ENCODE assay signal across 10 cellular contexts in the genomic region with DNA sequence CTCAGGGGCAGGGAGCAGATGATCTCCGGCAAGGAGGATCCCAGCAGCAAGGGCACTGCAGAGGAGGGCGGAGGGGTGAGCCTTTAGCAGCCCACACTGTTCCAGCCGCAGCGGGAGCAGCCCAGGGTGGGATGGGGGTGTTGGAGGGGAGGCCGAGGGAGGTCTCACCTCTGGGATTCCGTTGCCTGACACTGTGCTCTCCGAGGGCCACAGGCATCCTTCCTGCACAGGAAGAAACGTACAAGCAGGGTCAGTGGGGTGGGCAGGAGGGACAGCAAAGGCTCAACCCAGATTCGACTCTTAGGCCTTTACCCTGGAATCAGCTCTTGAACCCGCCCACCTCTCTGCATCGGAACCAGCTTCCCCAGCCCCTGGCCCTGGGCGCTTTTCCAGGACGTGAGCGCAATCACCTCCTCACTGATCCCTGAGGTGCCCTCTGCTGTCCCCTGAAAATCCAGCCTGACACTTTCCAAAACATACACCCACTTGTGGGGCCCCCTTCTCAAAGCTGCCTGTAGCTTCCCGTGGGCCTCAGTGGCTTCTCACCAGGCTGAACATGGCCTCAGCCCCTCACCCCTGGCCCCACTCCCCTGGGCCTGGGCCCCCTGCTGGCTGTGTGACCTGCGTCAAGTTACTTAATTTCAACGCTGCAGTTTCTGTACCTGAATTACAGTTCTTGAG. TPM values are rescaled to one million over a fixed set of nuclear protein-coding genes. Genes with fewer than 3 reads are reported as not detected.
A peak's percentile ranks its signal among the peaks of the same experiment; 100 is the strongest.
DNase-seq lines count a peak whose midpoint lies in the region; TF ChIP-seq lines count a peak whose summit lies in the region.
"Had no signal": no experiment of that assay in that cellular context is flagged by ENCODE, and none has a peak within 500 bp of the region (broad histone marks: within the 10 kb centered on the region; RNA-seq: fewer than 3 reads in every experiment).

No MANE protein-coding gene starts in this region.

- peak; percentile 24 for DNase-seq in GM10248 (ENCODE audit: extremely low spot score)
- no peak for DNase-seq in MM.1S
- peak; percentile 66 for DNase-seq in coronary artery (ENCODE audit: low spot score)
- no peak for DNase-seq in neuronal stem cell (ENCODE audit: low spot score)
- DNase-seq in GM19238 (ENCODE audit: insufficient read length, low spot score), result no peak
- no peak for DNase-seq in NCI-H1092 treated with DMSO at 0.1 percent for 48 hours (lab: John Stamatoyannopoulos, UW)
- DNase-seq in central memory CD4-positive, alpha-beta T cell, result no peak
- DNase-seq in NOMO-1 (lab: John Stamatoyannopoulos, UW; ENCODE audit: unreplicated experiment in 2 of 2), result no peak
- DNase-seq: HFFc6, NCI-H2107 had no signal

- H2AFZ ChIP-seq in MM.1S (ENCODE audit: low read length) (no peak overlapping the region), neuronal stem cell (ENCODE audit: low read length) (no peak overlapping the region)

- peak overlapping the region; percentile 13 for H3K23ac ChIP-seq in neuronal stem cell (ENCODE audit: low read depth, low read length, poor library complexity)

- H4K91ac ChIP-seq in neuronal stem cell (ENCODE audit: low read depth, low read length, poor library complexity), result no peak overlapping the region

- H4K20me1 ChIP-seq in MM.1S (ENCODE audit: insufficient read depth, low read length), result no peaks in the 10 kb centered on the region

- H2BK5ac ChIP-seq in neuronal stem cell (ENCODE audit: low read length), result no peak overlapping the region

- H3K9ac ChIP-seq in MM.1S (ENCODE audit: low read length) (no peak overlapping the region), neuronal stem cell (ENCODE audit: low read depth, low read length, poor library complexity) (peak overlapping the region; percentile 65)

- no peak overlapping the region for H3K4ac ChIP-seq in neuronal stem cell (ENCODE audit: low read length)

- H2AK5ac ChIP-seq in neuronal stem cell (ENCODE audit: low read depth, low read length), result no peak overlapping the region

- H3K4me2 ChIP-seq in MM.1S (ENCODE audit: low read depth, low read length), result no peak overlapping the region
- H3K4me2 ChIP-seq in neuronal stem cell (ENCODE audit: insufficient read depth, low read length, poor library complexity, severe bottlenecking), result no peak overlapping the region

- H3K79me1 ChIP-seq in neuronal stem cell (ENCODE audit: low read depth, low read length), result no peaks in the 10 kb centered on the region

- H3K27me3 ChIP-seq in MM.1S (replicated peaks; ENCODE audit: insufficient read depth, low read length) (peaks cover 22% of the 10 kb centered on the region; the same call in 1 of the 2 replicates), neuronal stem cell (ENCODE audit: control insufficient read depth in 3 of 3, insufficient read depth in 3 of 3, low read depth in 1 of 3, low read length in 3 of 3) (no peaks in the 10 kb centered on the region)

- no peaks in the 10 kb centered on the region for H3F3A ChIP-seq in MM.1S (ENCODE audit: insufficient read depth, low read length)

- CTCF ChIA-PET in GM10248 (lab: Yijun Ruan, JAX), result interaction anchor here (1.2 to 6.1 kb wide), 13 partner anchors 8 to 557 kb away, joined by 3 to 47 read pairs (median 5); no protein-coding TSS in a partner anchor

- no peak overlapping the region for H2BK12ac ChIP-seq in neuronal stem cell (ENCODE audit: low read length)

- H3K4me1 ChIP-seq in MM.1S (ENCODE audit: low read length) (no peaks in the 10 kb centered on the region), neuronal stem cell (ENCODE audit: control insufficient read depth in 2 of 2, insufficient read depth in 1 of 2, low read depth in 1 of 2, low read length in 2 of 2) (peaks cover 0 to 1% of the 10 kb centered on the region in 2 donors)

- no peak overlapping the region for H2BK15ac ChIP-seq in neuronal stem cell (ENCODE audit: low read length)

- H3K4me3 ChIP-seq in MM.1S (ENCODE audit: low read length), result no peak overlapping the region
- H3K4me3 ChIP-seq in coronary artery, result no peak overlapping the region
- no peak overlapping the region for H3K4me3 ChIP-seq in neuronal stem cell (ENCODE audit: low read length in 2 of 2)

- no peak overlapping the region for H3K14ac ChIP-seq in neuronal stem cell (ENCODE audit: low read length)

- no peak overlapping the region for H2BK120ac ChIP-seq in neuronal stem cell (ENCODE audit: low read depth, low read length)

- no peak overlapping the region for H4K8ac ChIP-seq in neuronal stem cell (ENCODE audit: low read depth, low read length)

- no peaks in the 10 kb centered on the region for H3K9me2 ChIP-seq in MM.1S (replicated peaks; ENCODE audit: insufficient read depth, low read length)

- WGBS in neuronal stem cell (ENCODE audit: extremely low coverage in 2 of 2, insufficient read length in 2 of 2, insufficient replicate concordance in 1 of 2), 2 donors, result no CpG with 5 or more reads among the region's 17 CpGs

- TF ChIP-seq CTCF in GM10248 (IDR thresholded peaks at IDR 0.05; ENCODE audit: control extremely low read depth, extremely low read depth, low read depth, missing control alignments) (no peak), MM.1S (IDR thresholded peaks at IDR 0.05; ENCODE audit: low read length) (0 out of 2 replicates have a peak, but pooled peaks have one; percentile 4), coronary artery (IDR thresholded peaks at IDR 0.05) (no peak)

- H3K9me3 ChIP-seq in MM.1S (replicated peaks; ENCODE audit: insufficient read depth, low read length), result no peaks in the 10 kb centered on the region
- peaks cover 0 to 2% of the 10 kb centered on the region in 2 donors for H3K9me3 ChIP-seq in neuronal stem cell (replicated peaks in 1 of 2; ENCODE audit: control insufficient read depth in 2 of 2, insufficient read depth in 1 of 2, low read depth in 1 of 2, low read length in 2 of 2)

- H3K18ac ChIP-seq in neuronal stem cell (ENCODE audit: low read length), result no peak overlapping the region

- POLR2A ChIA-PET in GM10248 (lab: Yijun Ruan, JAX), result no interaction called here

- H3K36me3 ChIP-seq in MM.1S (replicated peaks; ENCODE audit: insufficient read depth, low read length) (no peaks in the 10 kb centered on the region), neuronal stem cell (replicated peaks in 1 of 2; ENCODE audit: control insufficient read depth in 2 of 2, insufficient read depth in 2 of 2, low read length in 2 of 2) (no peaks in the 10 kb centered on the region)

- no peak overlapping the region for H3K27ac ChIP-seq in MM.1S (ENCODE audit: low read length)
- no peak overlapping the region for H3K27ac ChIP-seq in coronary artery
- no peak overlapping the region for H3K27ac ChIP-seq in neuronal stem cell (replicated peaks; ENCODE audit: low read length)

- H3K79me2 ChIP-seq in MM.1S (ENCODE audit: low read length), result no peaks in the 10 kb centered on the region

RNA-seq across cellular contexts. Expression of a gene that starts 32.8 kb away (rescaled TPM):
- not detected for polyA plus RNA-seq in neuronal stem cell (2013, experiment 1 of 2)
- not detected for polyA plus RNA-seq in neuronal stem cell (2013, experiment 2 of 2)

RNA-seq across cellular contexts. Expression of a gene that starts 56.8 kb away (rescaled TPM):
- polyA plus RNA-seq in neuronal stem cell (2013, experiment 1 of 2), result 0.10 TPM
- polyA plus RNA-seq in neuronal stem cell (2013, experiment 2 of 2), result 0.08 TPM

Comparison
In these comparisons a context has a peak if more than half of its experiments do, and no peak if none do; other contexts are left out.
1. DNase-seq: peak in GM10248 (single experiment) and coronary artery (single experiment); none in MM.1S (single experiment), neuronal stem cell (single experiment), GM19238 (single experiment), NCI-H1092 treated with DMSO at 0.1 percent for 48 hours (single experiment), central memory CD4-positive, alpha-beta T cell (single experiment) and NOMO-1 (0 of 2).